Comparison of ENCODE assay signal across 18 cellular contexts in the genomic region with DNA sequence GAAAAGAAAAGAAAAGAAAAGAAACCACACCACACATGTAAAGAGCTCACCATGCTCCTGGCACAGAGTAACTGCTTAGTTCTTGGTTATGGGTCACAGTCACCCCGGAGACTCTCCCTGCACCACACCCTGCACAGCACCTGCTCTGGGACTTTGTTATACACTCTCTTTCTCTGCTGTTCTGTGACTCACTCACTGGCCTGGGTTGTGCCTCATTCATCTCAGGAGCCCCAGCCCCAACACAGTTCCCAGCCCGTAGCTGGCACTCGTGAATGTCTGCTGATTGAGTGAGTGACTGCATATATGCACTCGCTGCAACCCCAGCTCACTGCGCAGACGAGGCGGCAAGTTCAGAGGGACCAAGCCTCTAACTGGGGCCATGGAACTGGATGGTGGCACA. TPM values are rescaled to one million over a fixed set of nuclear protein-coding genes. Genes with fewer than 3 reads are reported as not detected.
DNase-seq lines count a peak whose midpoint lies in the region; ATAC-seq, FAIRE-seq and TF ChIP-seq lines count a peak whose summit lies in the region.
"Had no signal": no experiment of that assay in that cellular context is flagged by ENCODE, and none has a peak within 500 bp of the region (broad histone marks: within the 10 kb centered on the region; RNA-seq: fewer than 3 reads in every experiment).

No MANE protein-coding gene starts in this region.

- H3K36me3 ChIP-seq in bronchial epithelial cell (ENCODE audit: control insufficient read depth, insufficient read depth, low read length): no peaks in the 10 kb centered on the region

- H3K4me3 ChIP-seq in bronchial epithelial cell (ENCODE audit: low read depth, low read length): no peak overlapping the region

- H3K36me3 Mint-ChIP-seq in activated naive CD8-positive, alpha-beta T cell treated with anti-CD3 and anti-CD28 coated beads, Interleukin-2, amount 50 U/mL, for 24 hours (ENCODE audit: low read depth): no peaks in the 10 kb centered on the region

- peaks cover 24% of the 10 kb centered on the region for H3K27me3 Mint-ChIP-seq in activated naive CD8-positive, alpha-beta T cell treated with anti-CD3 and anti-CD28 coated beads, Interleukin-2, amount 50 U/mL, for 24 hours

- FAIRE-seq in bronchial epithelial cell (lab: Jason Lieb, UNC): no peak

- H3K4me3 Mint-ChIP-seq in activated naive CD8-positive, alpha-beta T cell treated with anti-CD3 and anti-CD28 coated beads, Interleukin-2, amount 50 U/mL, for 24 hours: no peak overlapping the region
- H3K4me3 Mint-ChIP-seq: H9 had no signal

- TF ChIP-seq CTCF in bronchial epithelial cell (IDR thresholded peaks at IDR 0.05; ENCODE audit: insufficient read depth, low read length, severe bottlenecking): no peak

- H3K27me3 ChIP-seq in bronchial epithelial cell (ENCODE audit: control insufficient read depth, insufficient read depth, low read length): no peaks in the 10 kb centered on the region

- peak; percentile 48 for DNase-seq in A172 (ENCODE audit: low spot score)
- DNase-seq in M059J (ENCODE audit: low read depth): peak; percentile 23
- DNase-seq in bronchial epithelial cell (ENCODE audit: low read depth): peak; percentile 16
- peak; percentile 76 for DNase-seq in myocyte (ENCODE audit: low read depth)
- no peak for DNase-seq in H4 (ENCODE audit: low spot score)
- DNase-seq in Kasumi-1 (lab: John Stamatoyannopoulos, UW): no peak
- DNase-seq in activated naive CD8-positive, alpha-beta T cell treated with anti-CD3 and anti-CD28 coated beads, Interleukin-2, amount 50 U/mL, for 24 hours: no peak
- DNase-seq: 8988T, C1 segment of cervical spinal cord, Caco-2, DMS53, H9, NCI-H1092, NCI-H187, NCI-H2171, NCI-H510A, NCI-H82 had no signal

- no peaks in the 10 kb centered on the region for H3K4me1 Mint-ChIP-seq in activated naive CD8-positive, alpha-beta T cell treated with anti-CD3 and anti-CD28 coated beads, Interleukin-2, amount 50 U/mL, for 24 hours

- ATAC-seq in HG03280 (IDR thresholded peaks at IDR 0.05; ENCODE audit: unreplicated experiment): no peak
- ATAC-seq in activated naive CD8-positive, alpha-beta T cell treated with anti-CD3 and anti-CD28 coated beads, Interleukin-2, amount 50 U/mL, for 24 hours: no peak

- H3K27ac Mint-ChIP-seq in activated naive CD8-positive, alpha-beta T cell treated with anti-CD3 and anti-CD28 coated beads, Interleukin-2, amount 50 U/mL, for 24 hours: no peak overlapping the region
- H3K27ac Mint-ChIP-seq: H9 had no signal

- H3K9me3 Mint-ChIP-seq in activated naive CD8-positive, alpha-beta T cell treated with anti-CD3 and anti-CD28 coated beads, Interleukin-2, amount 50 U/mL, for 24 hours: no peaks in the 10 kb centered on the region
- H3K9me3 Mint-ChIP-seq: H9 had no signal

RNA-seq across cellular contexts. Expression of a gene that starts 22.9 kb away (rescaled TPM):
- 6.7 and 9.4 TPM in 2 replicates for total RNA-seq in A172 (2014; rRNA removed; shearing (Covaris generic))
- 2.8 and 5.4 TPM in 2 replicates for total RNA-seq in M059J (2014; rRNA removed; shearing (Covaris generic))
- total RNA-seq in bronchial epithelial cell: 7.0 and 7.1 TPM in 2 replicates
- 9.8 and 11.4 TPM in 2 replicates for total RNA-seq in myocyte
- polyA plus RNA-seq in myocyte (2012): 4.4 TPM
- total RNA-seq in H4 (2014; rRNA removed; shearing (Covaris generic)): 4.1 and 5.1 TPM in 2 replicates

Comparison
In these comparisons a context has a peak if more than half of its experiments do, and no peak if none do; other contexts are left out.
1. DNase-seq: peak in A172 (single experiment), M059J (single experiment), bronchial epithelial cell (single experiment) and myocyte (single experiment); none in H4 (single experiment), Kasumi-1 (0 of 2) and activated naive CD8-positive, alpha-beta T cell treated with anti-CD3 and anti-CD28 coated beads, Interleukin-2, amount 50 U/mL, for 24 hours (single experiment).